ENCODE assay signal across 16 cellular contexts in the genomic region with DNA sequence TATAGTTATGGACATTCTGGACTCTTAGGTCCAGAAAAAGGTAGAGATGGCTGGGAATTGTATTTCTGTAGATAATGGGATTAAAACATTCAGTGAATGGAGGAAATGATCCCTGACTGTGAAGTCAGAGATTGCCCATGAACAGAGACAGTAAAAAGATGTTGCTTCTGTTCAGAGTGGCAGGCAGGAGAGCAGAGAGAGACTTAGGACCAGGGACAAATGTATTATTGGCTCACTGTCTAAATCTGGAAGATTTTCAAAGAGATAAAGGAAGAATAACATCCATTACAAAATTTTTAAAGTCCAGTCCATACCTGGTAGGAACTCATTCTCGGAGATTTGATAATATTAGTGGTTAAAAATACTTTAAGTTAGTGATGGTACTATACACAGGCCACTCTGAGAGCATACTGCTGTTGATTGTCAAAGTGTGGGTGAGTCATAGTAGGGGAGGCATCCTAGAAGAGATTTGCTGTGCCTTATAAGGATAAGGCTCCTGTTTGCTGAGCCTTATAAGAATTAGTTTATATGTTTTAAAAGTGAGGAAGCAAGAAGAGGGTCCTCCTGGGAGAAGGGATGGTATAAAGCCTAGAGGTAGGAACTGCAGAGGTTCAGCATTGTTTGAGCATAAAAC. TPM values are rescaled to one million over a fixed set of nuclear protein-coding genes. Genes with fewer than 3 reads are reported as not detected.
DNase-seq lines count a peak whose midpoint lies in the region; ATAC-seq and TF ChIP-seq lines count a peak whose summit lies in the region.
"Had no signal": no experiment of that assay in that cellular context is flagged by ENCODE, and none has a peak within 500 bp of the region (broad histone marks: within the 10 kb centered on the region; RNA-seq: fewer than 3 reads in every experiment).

No MANE protein-coding gene starts in this region.

- intact Hi-C loops in activated T-helper 1 cell treated with anti-CD3 and anti-CD28 coated beads, Interleukin-12 subunit alpha, Interleukin-12 subunit beta, Interleukin-2, Interleukin-4 antibody, amounts not matched to agents 30 ng/mL and 10 ng/mL and 1 ng/mL, durations not matched to agents 14 hours and 24 hours and 36 hours (cut with micrococcal nuclease) = no loop called here
- intact Hi-C loops in gastrocnemius medialis (cut with DNase I; ENCODE audit: low total_unique reads) = no loop called here

- peaks cover 2% of the 10 kb centered on the region for H3K27me3 Mint-ChIP-seq in activated T-helper 1 cell treated with anti-CD3 and anti-CD28 coated beads, Interleukin-12 subunit alpha, Interleukin-12 subunit beta, Interleukin-2, Interleukin-4 antibody, amounts not matched to agents 30 ng/mL and 10 ng/mL and 1 ng/mL, durations not matched to agents 14 hours and 24 hours and 36 hours (ENCODE audit: insufficient read depth)
- H3K27me3 Mint-ChIP-seq: activated CD4-positive, alpha-beta T cell treated with anti-CD3 and anti-CD28 coated beads, Interleukin-2, amount 10 ng/mL, durations not matched to agents 7 days and 5 days had no signal

- H3K9me3 ChIP-seq in osteoblast (ENCODE audit: low read depth, low read length) (no peaks in the 10 kb centered on the region), gastrocnemius medialis (no peaks in the 10 kb centered on the region)

- no peaks in the 10 kb centered on the region for H3K36me3 ChIP-seq in osteoblast (ENCODE audit: insufficient read depth, low read length)
- no peaks in the 10 kb centered on the region for H3K36me3 ChIP-seq in gastrocnemius medialis

- H3K4me3 ChIP-seq in fibroblast of mammary gland (ENCODE audit: control insufficient read depth, low read depth, low read length) (no peak overlapping the region), osteoblast (ENCODE audit: insufficient read depth, low read length) (no peak overlapping the region), gastrocnemius medialis (no peak overlapping the region), coronary artery (no peak overlapping the region)

- H2AFZ ChIP-seq in osteoblast (ENCODE audit: low read length) = no peak overlapping the region

- TF ChIP-seq POLR2A in gastrocnemius medialis (IDR thresholded peaks at IDR 0.05) = no peak

- no peaks in the 10 kb centered on the region for H3K36me3 Mint-ChIP-seq in activated T-helper 1 cell treated with anti-CD3 and anti-CD28 coated beads, Interleukin-12 subunit alpha, Interleukin-12 subunit beta, Interleukin-2, Interleukin-4 antibody, amounts not matched to agents 30 ng/mL and 10 ng/mL and 1 ng/mL, durations not matched to agents 14 hours and 24 hours and 36 hours (ENCODE audit: low read depth)

- H3K27me3 ChIP-seq in osteoblast (ENCODE audit: insufficient read depth, low read length) (peaks cover 3% of the 10 kb centered on the region), gastrocnemius medialis (peaks cover 0 to 9% (median 0%) of the 10 kb centered on the region in 3 donors)

- TF ChIP-seq CTCF in fibroblast of mammary gland (conservative IDR thresholded peaks at IDR 0.05; ENCODE audit: control insufficient read depth, insufficient read depth, low read depth, low read length) = no peak
- no peak for TF ChIP-seq CTCF in osteoblast (IDR thresholded peaks at IDR 0.05; ENCODE audit: extremely low read depth, low read depth, low read length)
- TF ChIP-seq CTCF in gastrocnemius medialis (IDR thresholded peaks at IDR 0.05 in 4 of 5, conservative IDR thresholded peaks at IDR 0.05 in 1 of 5) = no peak
- no peak for TF ChIP-seq CTCF in coronary artery (IDR thresholded peaks at IDR 0.05)

- H3K4me1 ChIP-seq in osteoblast (ENCODE audit: insufficient read depth, low read length) = peaks cover 3% of the 10 kb centered on the region
- no peaks in the 10 kb centered on the region for H3K4me1 ChIP-seq in gastrocnemius medialis

- DNase-seq in ELR (ENCODE audit: low read depth) = peak; percentile 38
- peak; percentile 51 for DNase-seq in RPMI7951 (ENCODE audit: low read depth)
- DNase-seq in fibroblast of mammary gland (ENCODE audit: low read depth) = peak; percentile 52
- peak; percentile 49 for DNase-seq in osteoblast (ENCODE audit: insufficient read length, low spot score, missing footprints)
- DNase-seq in NK-92 treated with Interleukin-12 subunit alpha and Interleukin-12 subunit beta, amount 100 ng/mL, for 24 hours (lab: John Stamatoyannopoulos, UW) = no peak
- DNase-seq in activated T-helper 1 cell treated with anti-CD3 and anti-CD28 coated beads, Interleukin-12 subunit alpha, Interleukin-12 subunit beta, Interleukin-2, Interleukin-4 antibody, amounts not matched to agents 30 ng/mL and 10 ng/mL and 1 ng/mL, durations not matched to agents 14 hours and 24 hours and 36 hours (ENCODE audit: low spot score) = no peak
- DNase-seq in gastrocnemius medialis = no peak
- DNase-seq in coronary artery (ENCODE audit: low spot score) = no peak
- DNase-seq: activated CD4-positive, alpha-beta T cell treated with anti-CD3 and anti-CD28 coated beads, Interleukin-2, amount 10 ng/mL, durations not matched to agents 7 days and 5 days; activated gamma-delta T cell treated with Interleukin-2 at 50 U/mL for 16 hours; COR-L47; islet precursor cell; NCI-H2107; nephron progenitor cell; substantia nigra; T-helper 17 cell had no signal

- no peak overlapping the region for H3K4me2 ChIP-seq in osteoblast (ENCODE audit: insufficient read depth, low read length)

- in situ Hi-C loops in gastrocnemius medialis (cut with MboI; ENCODE audit: low sequenced_read_pairs in 4 of 4) = no loop called here

- no peak overlapping the region for H3K27ac ChIP-seq in osteoblast (ENCODE audit: low read depth, low read length)
- no peak overlapping the region for H3K27ac ChIP-seq in gastrocnemius medialis
- no peak overlapping the region for H3K27ac ChIP-seq in coronary artery

- peaks cover 10% of the 10 kb centered on the region for H3K4me1 Mint-ChIP-seq in activated T-helper 1 cell treated with anti-CD3 and anti-CD28 coated beads, Interleukin-12 subunit alpha, Interleukin-12 subunit beta, Interleukin-2, Interleukin-4 antibody, amounts not matched to agents 30 ng/mL and 10 ng/mL and 1 ng/mL, durations not matched to agents 14 hours and 24 hours and 36 hours (ENCODE audit: low read depth)
- H3K4me1 Mint-ChIP-seq: activated CD4-positive, alpha-beta T cell treated with anti-CD3 and anti-CD28 coated beads, Interleukin-2, amount 10 ng/mL, durations not matched to agents 7 days and 5 days had no signal

- H3K27ac Mint-ChIP-seq in activated T-helper 1 cell treated with anti-CD3 and anti-CD28 coated beads, Interleukin-12 subunit alpha, Interleukin-12 subunit beta, Interleukin-2, Interleukin-4 antibody, amounts not matched to agents 30 ng/mL and 10 ng/mL and 1 ng/mL, durations not matched to agents 14 hours and 24 hours and 36 hours = no peak overlapping the region
- H3K27ac Mint-ChIP-seq: activated CD4-positive, alpha-beta T cell treated with anti-CD3 and anti-CD28 coated beads, Interleukin-2, amount 10 ng/mL, durations not matched to agents 7 days and 5 days; nephron progenitor cell; T-helper 17 cell had no signal

- H3K4me3 Mint-ChIP-seq in activated T-helper 1 cell treated with anti-CD3 and anti-CD28 coated beads, Interleukin-12 subunit alpha, Interleukin-12 subunit beta, Interleukin-2, Interleukin-4 antibody, amounts not matched to agents 30 ng/mL and 10 ng/mL and 1 ng/mL, durations not matched to agents 14 hours and 24 hours and 36 hours = no peak overlapping the region
- H3K4me3 Mint-ChIP-seq: activated CD4-positive, alpha-beta T cell treated with anti-CD3 and anti-CD28 coated beads, Interleukin-2, amount 10 ng/mL, durations not matched to agents 7 days and 5 days; nephron progenitor cell; T-helper 17 cell had no signal

- H3K9me3 Mint-ChIP-seq in activated T-helper 1 cell treated with anti-CD3 and anti-CD28 coated beads, Interleukin-12 subunit alpha, Interleukin-12 subunit beta, Interleukin-2, Interleukin-4 antibody, amounts not matched to agents 30 ng/mL and 10 ng/mL and 1 ng/mL, durations not matched to agents 14 hours and 24 hours and 36 hours = no peaks in the 10 kb centered on the region
- H3K9me3 Mint-ChIP-seq: activated CD4-positive, alpha-beta T cell treated with anti-CD3 and anti-CD28 coated beads, Interleukin-2, amount 10 ng/mL, durations not matched to agents 7 days and 5 days had no signal

- H3K79me2 ChIP-seq in osteoblast (ENCODE audit: insufficient read depth, low read length) = no peaks in the 10 kb centered on the region

- H4K20me1 ChIP-seq in osteoblast (ENCODE audit: insufficient read depth, low read length) = no peaks in the 10 kb centered on the region

- no peak for ATAC-seq in gastrocnemius medialis
- ATAC-seq: T-helper 17 cell had no signal

RNA-seq across cellular contexts. Expression of a gene that starts 53.0 kb away (rescaled TPM):
- 5.8 and 6.1 TPM in 2 replicates for total RNA-seq in RPMI7951 (2014; rRNA removed; shearing (Covaris generic))
- total RNA-seq in osteoblast (4.7 and 5.0 TPM in 2 replicates), gastrocnemius medialis (10 to 100 TPM in 1 of 4 donors, 1 to 10 TPM in 3; 2.0 to 10.9 (median 2.9) TPM)
- 1.3 and 2.1 TPM in 2 replicates for total RNA-seq in activated T-helper 1 cell treated with anti-CD3 and anti-CD28 coated beads, Interleukin-12 subunit alpha, Interleukin-12 subunit beta, Interleukin-2, Interleukin-4 antibody, amounts not matched to agents 30 ng/mL and 10 ng/mL and 1 ng/mL, durations not matched to agents 14 hours and 24 hours and 36 hours

Comparison
In these comparisons a context has a peak if more than half of its experiments do, and no peak if none do; other contexts are left out.
1. DNase-seq: peak in ELR (single experiment), RPMI7951 (single experiment), fibroblast of mammary gland (single experiment) and osteoblast (single experiment); none in NK-92 treated with Interleukin-12 subunit alpha and Interleukin-12 subunit beta, amount 100 ng/mL, for 24 hours (single experiment), activated T-helper 1 cell treated with anti-CD3 and anti-CD28 coated beads, Interleukin-12 subunit alpha, Interleukin-12 subunit beta, Interleukin-2, Interleukin-4 antibody, amounts not matched to agents 30 ng/mL and 10 ng/mL and 1 ng/mL, durations not matched to agents 14 hours and 24 hours and 36 hours (single experiment), gastrocnemius medialis (0 of 2) and coronary artery (single experiment).